Comparison of ENCODE assay signal across 9 cellular contexts in the genomic region with DNA sequence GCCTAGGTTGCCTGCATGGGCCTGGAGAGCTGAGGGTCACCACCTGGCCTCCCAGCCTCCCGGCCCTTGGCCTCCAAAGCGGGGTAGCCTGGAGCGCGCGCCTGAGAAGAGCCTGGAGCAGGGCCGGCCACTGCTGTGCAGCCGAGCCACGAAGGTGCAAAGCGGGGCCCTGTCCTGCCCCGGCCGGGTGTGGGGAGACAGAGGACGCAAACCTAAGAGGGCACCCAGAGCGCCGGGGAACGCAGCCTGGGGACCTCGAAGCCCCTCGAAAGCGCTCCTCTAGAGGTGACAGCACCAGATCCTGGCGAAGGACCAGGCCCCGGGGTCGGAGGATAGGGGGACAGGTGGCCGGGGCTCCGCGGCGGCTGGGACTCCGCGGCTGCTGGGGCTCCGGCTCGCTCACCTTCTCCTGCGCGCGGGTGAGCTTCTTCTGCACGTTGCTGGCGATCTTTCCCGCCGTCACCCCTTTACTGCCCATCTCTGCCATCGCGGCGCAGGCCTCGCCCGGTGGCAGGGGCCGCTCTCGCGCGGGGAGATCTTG. TPM values are rescaled to one million over a fixed set of nuclear protein-coding genes. Genes with fewer than 3 reads are reported as not detected.
A peak's percentile ranks its signal among the peaks of the same experiment; 100 is the strongest.
DNase-seq lines count a peak whose midpoint lies in the region; ATAC-seq and TF ChIP-seq lines count a peak whose summit lies in the region.
"Had no signal": no experiment of that assay in that cellular context is flagged by ENCODE, and none has a peak within 500 bp of the region (broad histone marks: within the 10 kb centered on the region; RNA-seq: fewer than 3 reads in every experiment).

No MANE protein-coding gene starts in this region.

- H3K36me3 ChIP-seq in Peyer's patch: no peaks in the 10 kb centered on the region
- no peaks in the 10 kb centered on the region for H3K36me3 ChIP-seq in effector memory CD4-positive, alpha-beta T cell (ENCODE audit: control insufficient read depth, insufficient read depth, low read length)
- H3K36me3 ChIP-seq in urinary bladder (ENCODE audit: insufficient read depth): no peaks in the 10 kb centered on the region

- WGBS in urinary bladder: under 1% methylated on average over 45 of the region's 45 CpGs

- H3K27ac ChIP-seq in Peyer's patch: peak overlapping the region; percentile 69 to 93 (median 81)
- H3K27ac ChIP-seq in effector memory CD4-positive, alpha-beta T cell (ENCODE audit: insufficient read depth, low read length, poor library complexity, severe bottlenecking): no peak overlapping the region
- peak overlapping the region; percentile 87 for H3K27ac ChIP-seq in urinary bladder (ENCODE audit: low read depth)
- H3K27ac ChIP-seq: 22Rv1 had no signal

- no peak for TF ChIP-seq POLR2A in Peyer's patch (IDR thresholded peaks at IDR 0.05)

- DNase-seq in DMS79 treated with DMSO at 0.1 percent for 48 hours (lab: John Stamatoyannopoulos, UW) (peak; percentile 31), DMS79 (lab: John Stamatoyannopoulos, UW) (no peak), Peyer's patch (no peak), mesothelial cell of epicardium (ENCODE audit: low spot score in 2 of 2, unreplicated experiment in 2 of 2) (peak; percentile 16 to 53), cerebellar cortex (ENCODE audit: low spot score) (no peak)
- DNase-seq in effector memory CD4-positive, alpha-beta T cell: no peak

- H3K27me3 ChIP-seq in Peyer's patch: no peaks in the 10 kb centered on the region
- peaks cover 9% of the 10 kb centered on the region for H3K27me3 ChIP-seq in effector memory CD4-positive, alpha-beta T cell (replicated peaks; ENCODE audit: control insufficient read depth, insufficient read depth, low read length, poor library complexity, severe bottlenecking)

- peak; percentile 23 for ATAC-seq in HG02763 (IDR thresholded peaks at IDR 0.05; ENCODE audit: unreplicated experiment)

- H3K27me3 Mint-ChIP-seq in mesothelial cell of epicardium (ENCODE audit: low read depth): peaks cover 5% of the 10 kb centered on the region

- no peak for TF ChIP-seq CTCF in Peyer's patch (IDR thresholded peaks at IDR 0.05)
- no peak for TF ChIP-seq CTCF in mesothelial cell of epicardium (IDR thresholded peaks at IDR 0.05; ENCODE audit: unreplicated experiment)

- peaks cover 32% of the 10 kb centered on the region for H3K4me1 Mint-ChIP-seq in mesothelial cell of epicardium

- no peaks in the 10 kb centered on the region for H3K9me3 ChIP-seq in Peyer's patch
- no peaks in the 10 kb centered on the region for H3K9me3 ChIP-seq in effector memory CD4-positive, alpha-beta T cell (ENCODE audit: control insufficient read depth, low read length)

- no peaks in the 10 kb centered on the region for H3K9me3 Mint-ChIP-seq in mesothelial cell of epicardium

- H3K4me1 ChIP-seq in Peyer's patch (peaks cover 0 to 44% (median 9%) of the 10 kb centered on the region in 4 donors), urinary bladder (ENCODE audit: insufficient read depth) (no peaks in the 10 kb centered on the region)
- H3K4me1 ChIP-seq in effector memory CD4-positive, alpha-beta T cell (ENCODE audit: control insufficient read depth, insufficient read depth, low read length, poor library complexity, severe bottlenecking): peaks cover 13% of the 10 kb centered on the region

- H3K4me3 ChIP-seq in Peyer's patch (peak overlapping the region; percentile 59 to 86 (median 76)), urinary bladder (ENCODE audit: low read depth, low read length) (peak overlapping the region; percentile 80)
- peak overlapping the region; percentile 88 for H3K4me3 ChIP-seq in effector memory CD4-positive, alpha-beta T cell (ENCODE audit: insufficient read depth, low read depth, low read length, poor library complexity, severe bottlenecking)

- H3K4me3 Mint-ChIP-seq in mesothelial cell of epicardium: peak overlapping the region; percentile 72

- peak overlapping the region; percentile 71 for H3K27ac Mint-ChIP-seq in mesothelial cell of epicardium

- H3K36me3 Mint-ChIP-seq in mesothelial cell of epicardium: no peaks in the 10 kb centered on the region

RNA-seq across cellular contexts. Expression of gene BIN1, which starts 0.4 kb away (rescaled TPM):
- total RNA-seq in Peyer's patch (10 to 100 TPM; 22.2 to 81.7 (median 47.2) TPM), mesothelial cell of epicardium (45.7 to 47.4 TPM (median 46.2 TPM) in 3 replicates), urinary bladder (72.9 TPM)
- polyA plus RNA-seq in urinary bladder: 149 TPM

Comparison
In these comparisons a context has a peak if more than half of its experiments do, and no peak if none do; other contexts are left out.
1. DNase-seq: peak in DMS79 treated with DMSO at 0.1 percent for 48 hours (single experiment) and mesothelial cell of epicardium (2 of 2); none in DMS79 (single experiment), Peyer's patch (0 of 3), effector memory CD4-positive, alpha-beta T cell (0 of 3) and cerebellar cortex (single experiment).
2. Peak in every context shown above with its lines, with median percentiles within 50 percentile points of each other: H3K4me3 ChIP-seq.